ENCODE assay signal across 8 cellular contexts in genomic region chr13:31044658-31045620, GRCh38.
DNase-seq lines count a peak whose midpoint lies in the region; ATAC-seq and TF ChIP-seq lines count a peak whose summit lies in the region.

No MANE protein-coding gene starts in this region.

- H3K79me1 ChIP-seq in mesendoderm (ENCODE audit: low read length) = no peaks in the 10 kb centered on the region

- H3K4ac ChIP-seq in mesendoderm (ENCODE audit: low read depth, low read length) = no peak overlapping the region

- H2BK120ac ChIP-seq in mesendoderm (ENCODE audit: low read depth, low read length) = no peak overlapping the region

- in situ Hi-C loops in ACHN (cut with HindIII; ENCODE audit: low pct_ligation_motif_present, low pct_unique_long_range_greater_than_20kb, low sequenced_read_pairs) = no loop called here

- peak overlapping the region; percentile 23 for H2BK5ac ChIP-seq in mesendoderm (ENCODE audit: low read length)

- H3K4me1 ChIP-seq in HEK293 (ENCODE audit: control insufficient read depth, insufficient read depth, low read length) (peaks cover 6% of the 10 kb centered on the region), mesendoderm (ENCODE audit: control insufficient read depth, low read depth, low read length) (peaks cover 10% of the 10 kb centered on the region)

- CTCF ChIA-PET in HEK293 (lab: Yijun Ruan, JAX) = interaction anchor here (0.5 to 1.5 kb wide), 36 partner anchors 10 to 915 kb away, joined by 3 to 9 read pairs (median 4); no protein-coding TSS in a partner anchor

- no CpG with 5 or more reads among the region's 13 CpGs for WGBS in mesendoderm (ENCODE audit: extremely low coverage, insufficient coverage, low lambda C conversion rate)

- H3K27ac ChIP-seq in HEK293 (ENCODE audit: extremely low read depth, low read depth, low read length) (no peak overlapping the region), mesendoderm (ENCODE audit: low read depth, low read length) (no peak overlapping the region), WERI-Rb-1 (no peak overlapping the region)

- peak; percentile 10 for DNase-seq in ACHN
- DNase-seq in activated T-cell treated with anti-CD3 and anti-CD28 coated beads, Interleukin-2, amount 50 U/mL, for 48 hours = peak; percentile 58 to 68
- peak; percentile 83 for DNase-seq in mesendoderm
- no peak for DNase-seq in NCI-H187 (lab: John Stamatoyannopoulos, UW)
- DNase-seq in AG08395 (ENCODE audit: low spot score) = no peak
- DNase-seq in WERI-Rb-1 = no peak

- no peaks in the 10 kb centered on the region for H3K79me2 ChIP-seq in mesendoderm (ENCODE audit: control insufficient read depth, insufficient read depth, low read length)

- H2BK15ac ChIP-seq in mesendoderm (replicated peaks; ENCODE audit: low read depth) = no peak overlapping the region

- no peak overlapping the region for H3K23ac ChIP-seq in mesendoderm (ENCODE audit: low read length)

- H3K9me3 ChIP-seq in HEK293 (ENCODE audit: control insufficient read depth, insufficient read depth, low read depth, low read length) (no peaks in the 10 kb centered on the region), WERI-Rb-1 (ENCODE audit: severe bottlenecking) (no peaks in the 10 kb centered on the region)

- H3K9ac ChIP-seq in mesendoderm (ENCODE audit: low read length) = no peak overlapping the region

- H3K18ac ChIP-seq in mesendoderm (ENCODE audit: low read length) = no peak overlapping the region

- TF ChIP-seq CTCF in HEK293 (tag by site-specific recombination; IDR thresholded peaks at IDR 0.05) (no peak), WERI-Rb-1 (IDR thresholded peaks at IDR 0.05; ENCODE audit: low read depth, low read length) (no peak)

- H3K56ac ChIP-seq in mesendoderm (ENCODE audit: low read length) = peak overlapping the region; percentile 2

- no peak overlapping the region for H3K4me3 ChIP-seq in HEK293 (ENCODE audit: low read depth, low read length)
- H3K4me3 ChIP-seq in mesendoderm (ENCODE audit: low read length) = no peak overlapping the region
- no peak overlapping the region for H3K4me3 ChIP-seq in WERI-Rb-1 (ENCODE audit: low read depth, low read length)

- H2AK5ac ChIP-seq in mesendoderm (ENCODE audit: low read length) = no peak overlapping the region

- H3K36me3 ChIP-seq in HEK293 (ENCODE audit: control insufficient read depth in 2 of 2, insufficient read depth in 1 of 2, low read length in 2 of 2) (no peaks in the 10 kb centered on the region), mesendoderm (ENCODE audit: control insufficient read depth, insufficient read depth, low read length) (no peaks in the 10 kb centered on the region), WERI-Rb-1 (no peaks in the 10 kb centered on the region)

- POLR2A ChIA-PET in HEK293 (lab: Yijun Ruan, JAX) = no interaction called here

- no peak for ATAC-seq in GM18907 (IDR thresholded peaks at IDR 0.05; ENCODE audit: unreplicated experiment)

- H3K27me3 ChIP-seq in mesendoderm (ENCODE audit: insufficient read depth, low read length, poor library complexity) (no peaks in the 10 kb centered on the region), WERI-Rb-1 (ENCODE audit: insufficient read depth, low read depth, severe bottlenecking) (no peaks in the 10 kb centered on the region)

- H3K4me2 ChIP-seq in mesendoderm (ENCODE audit: low read length) = no peak overlapping the region

- no peak overlapping the region for H4K8ac ChIP-seq in mesendoderm (ENCODE audit: low read depth, low read length)

- H4K5ac ChIP-seq in mesendoderm (ENCODE audit: low read length) = no peak overlapping the region

TF ChIP-seq in HEK293, 187 proteins besides CTCF, POLR2A, EP300 and RAD21:
- 0 out of 2 replicates have a peak, but pooled peaks have one; percentile 13 for TF ChIP-seq TCF7L2 (IDR thresholded peaks at IDR 0.05; ENCODE audit: borderline replicate concordance, low read depth, low read length)
- TF ChIP-seq ZNF184 (tag by site-specific recombination; IDR thresholded peaks at IDR 0.05) = 0 out of 2 replicates have a peak, but pooled peaks have one; percentile 16
- TF ChIP-seq ZNF596 (tag by site-specific recombination; IDR thresholded peaks at IDR 0.05) = no peak

Comparison
In these comparisons a context has a peak if more than half of its experiments do, and no peak if none do; other contexts are left out.
1. DNase-seq: peak in ACHN (single experiment), activated T-cell treated with anti-CD3 and anti-CD28 coated beads, Interleukin-2, amount 50 U/mL, for 48 hours (2 of 2) and mesendoderm (single experiment); none in NCI-H187 (0 of 2), AG08395 (single experiment) and WERI-Rb-1 (single experiment).